Comparison of ENCODE assay signal across 15 cellular contexts in the genomic region with DNA sequence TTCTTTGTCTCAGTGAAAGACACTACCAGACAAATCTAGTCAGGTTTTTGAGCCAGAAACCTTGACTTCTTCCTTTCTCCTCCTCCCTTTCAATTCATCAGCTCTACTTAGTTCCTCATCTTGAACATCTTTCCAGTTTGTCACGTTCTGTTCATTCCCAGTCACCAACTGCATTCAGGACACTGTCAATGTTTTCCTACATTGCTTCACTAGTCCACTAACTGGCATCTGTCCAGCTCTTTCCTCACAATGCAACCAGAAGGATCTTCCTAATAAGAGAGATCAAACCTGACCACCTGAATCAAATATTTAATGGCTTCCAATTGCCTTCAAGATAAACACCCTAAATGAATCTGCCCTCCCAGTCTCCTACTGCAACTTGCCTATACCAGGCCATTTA. TPM values are rescaled to one million over a fixed set of nuclear protein-coding genes. Genes with fewer than 3 reads are reported as not detected.
DNase-seq lines count a peak whose midpoint lies in the region; ATAC-seq and TF ChIP-seq lines count a peak whose summit lies in the region.
"Had no signal": no experiment of that assay in that cellular context is flagged by ENCODE, and none has a peak within 500 bp of the region (broad histone marks: within the 10 kb centered on the region; RNA-seq: fewer than 3 reads in every experiment).

No MANE protein-coding gene starts in this region.

- peaks cover 18 to 28% of the 10 kb centered on the region in 2 donors for H3K4me1 ChIP-seq in gastrocnemius medialis
- H3K4me1 ChIP-seq: pancreas, thyroid gland had no signal

- H3K36me3 Mint-ChIP-seq in T-helper 17 cell (ENCODE audit: low read depth) = no peaks in the 10 kb centered on the region

- H3K36me3 ChIP-seq in gastrocnemius medialis = no peaks in the 10 kb centered on the region
- H3K36me3 ChIP-seq: pancreas, thyroid gland had no signal

- DNase-seq in HCEC 1CT (peak; percentile 13), SIG-M5 treated with dmso at 0.1 percent for 504 hours (lab: John Stamatoyannopoulos, UW; ENCODE audit: unreplicated experiment) (peak; percentile 62), Right ventricle myocardium superior (no peak), gastrocnemius medialis (peak; percentile 49 to 53), T-helper 17 cell (no peak), GOT3 (lab: John Stamatoyannopoulos, UW) (no peak)
- DNase-seq: activated B cell treated with CpG ODN at 0.5 μM for 24 hours, COR-L47, NCI-H1694 treated with DMSO at 0.1 percent for 48 hours had no signal

- no peaks in the 10 kb centered on the region for H3K27me3 ChIP-seq in gastrocnemius medialis
- H3K27me3 ChIP-seq: pancreas, thyroid gland had no signal

- H3K9me3 ChIP-seq in gastrocnemius medialis = no peaks in the 10 kb centered on the region
- no peaks in the 10 kb centered on the region for H3K9me3 ChIP-seq in T-helper 17 cell (ENCODE audit: control insufficient read depth, low read length, poor library complexity, severe bottlenecking)
- H3K9me3 ChIP-seq: pancreas, thyroid gland had no signal

- peaks cover 30% of the 10 kb centered on the region for H3K27me3 Mint-ChIP-seq in T-helper 17 cell

- TF ChIP-seq POLR2A in gastrocnemius medialis (IDR thresholded peaks at IDR 0.05) = no peak

- H3K27ac Mint-ChIP-seq in T-helper 17 cell = no peak overlapping the region
- H3K27ac Mint-ChIP-seq: activated B cell treated with CpG ODN at 0.5 μM for 24 hours; activated T-helper 2 cell treated with anti-CD3 and anti-CD28 coated beads, Interferon-gamma antibody, Interleukin-2, Interleukin-4, amounts not matched to agents 10 μg/mL and 5 μg/mL and 100 μg/mL, durations not matched to agents 14 hours and 24 hours and 36 hours had no signal

- no peak for TF ChIP-seq CTCF in gastrocnemius medialis (IDR thresholded peaks at IDR 0.05 in 4 of 5, conservative IDR thresholded peaks at IDR 0.05 in 1 of 5)

- in situ Hi-C loops in gastrocnemius medialis (cut with MboI; ENCODE audit: low sequenced_read_pairs in 4 of 4) = no loop called here

- H3K4me3 Mint-ChIP-seq in T-helper 17 cell = no peak overlapping the region
- H3K4me3 Mint-ChIP-seq: activated B cell treated with CpG ODN at 0.5 μM for 24 hours had no signal

- peaks cover 4% of the 10 kb centered on the region for H3K4me1 Mint-ChIP-seq in T-helper 17 cell
- H3K4me1 Mint-ChIP-seq: activated B cell treated with CpG ODN at 0.5 μM for 24 hours had no signal

- no peak overlapping the region for H3K4me3 ChIP-seq in gastrocnemius medialis
- H3K4me3 ChIP-seq: pancreas, thyroid gland had no signal

- intact Hi-C loops in Right ventricle myocardium superior (cut with DNase I) (no loop called here), gastrocnemius medialis (cut with DNase I; ENCODE audit: low total_unique reads) (no loop called here)

- ATAC-seq in Right ventricle myocardium superior (ENCODE audit: poor library complexity) (peak; percentile 32), gastrocnemius medialis (peak; percentile 40 to 59), HG02571 (IDR thresholded peaks at IDR 0.05; ENCODE audit: unreplicated experiment) (no peak), T-helper 17 cell (no peak), GM21447 (IDR thresholded peaks at IDR 0.05; ENCODE audit: unreplicated experiment) (no peak)

- H3K27ac ChIP-seq in gastrocnemius medialis = peak overlapping the region; percentile 63 to 81 (median 70)
- H3K27ac ChIP-seq: pancreas, thyroid gland had no signal

RNA-seq across cellular contexts. Expression of gene SYNPO2, which starts 52.5 kb away (rescaled TPM):
- total RNA-seq in Right ventricle myocardium superior (196 TPM), gastrocnemius medialis (1,000 to 10,000 TPM in 3 of 4 donors, 100 to 1,000 TPM in 1; 998 to 4,186 (median 1,764) TPM), T-helper 17 cell (under 1 TPM; 0.37 to 0.72 TPM)
- total RNA-seq: HT-29 had no signal

Comparison
In these comparisons a context has a peak if more than half of its experiments do, and no peak if none do; other contexts are left out.
1. DNase-seq: peak in HCEC 1CT (single experiment), SIG-M5 treated with dmso at 0.1 percent for 504 hours (single experiment) and gastrocnemius medialis (2 of 2); none in Right ventricle myocardium superior (single experiment), T-helper 17 cell (0 of 3) and GOT3 (single experiment).
2. ATAC-seq: peak in Right ventricle myocardium superior (single experiment) and gastrocnemius medialis (2 of 2); none in HG02571 (single experiment), T-helper 17 cell (single experiment) and GM21447 (single experiment).
3. RNA of gene SYNPO2, which starts 52.5 kb away (total RNA-seq): 998 to 4,186 TPM in gastrocnemius medialis and 196 TPM in Right ventricle myocardium superior (single experiment); 0.37 to 0.72 TPM in T-helper 17 cell; every median in the first group is over 100 times any median in the second.